In genomic region chr21:33197546-33197945, GRCh38 we compare ENCODE assay signal across 12 cellular contexts. TPM values are rescaled to one million over a fixed set of nuclear protein-coding genes. Genes with fewer than 3 reads are reported as not detected.
A peak's percentile ranks its signal among the peaks of the same experiment; 100 is the strongest.
DNase-seq lines count a peak whose midpoint lies in the region; ATAC-seq and TF ChIP-seq lines count a peak whose summit lies in the region.
"Had no signal": no experiment of that assay in that cellular context is flagged by ENCODE, and none has a peak within 500 bp of the region (broad histone marks: within the 10 kb centered on the region; RNA-seq: fewer than 3 reads in every experiment).

No MANE protein-coding gene starts in this region.

- peaks cover 1% of the 10 kb centered on the region for H3K27me3 Mint-ChIP-seq in glutamatergic neuron (ENCODE audit: unreplicated experiment)
- H3K27me3 Mint-ChIP-seq: activated T-helper 17 cell treated with anti-CD3 and anti-CD28 coated beads, Interleukin-2, amount 50 U/mL, for 72 hours had no signal

- H3K36me3 Mint-ChIP-seq in glutamatergic neuron (ENCODE audit: unreplicated experiment) = no peaks in the 10 kb centered on the region
- H3K36me3 Mint-ChIP-seq: CD4-positive, CD25-positive, alpha-beta regulatory T cell; immature natural killer cell had no signal

- no peak for TF ChIP-seq CTCF in glutamatergic neuron (IDR thresholded peaks at IDR 0.05; ENCODE audit: partially characterized antibody, unreplicated experiment)
- no peak for TF ChIP-seq CTCF in GM20000 (IDR thresholded peaks at IDR 0.05; ENCODE audit: extremely low read depth, missing control alignments)

- H3K4me3 Mint-ChIP-seq in glutamatergic neuron (ENCODE audit: unreplicated experiment) = peak overlapping the region; percentile 44
- H3K4me3 Mint-ChIP-seq: activated B cell treated with CpG ODN at 0.5 μM for 24 hours; activated T-helper 17 cell treated with anti-CD3 and anti-CD28 coated beads, Interleukin-2, amount 50 U/mL, for 72 hours; CD4-positive, CD25-positive, alpha-beta regulatory T cell; immature natural killer cell had no signal

- peak; percentile 79 for ATAC-seq in Right ventricle myocardium inferior
- no peak for ATAC-seq in GM21360 (IDR thresholded peaks at IDR 0.05; ENCODE audit: unreplicated experiment)

- H3K27ac Mint-ChIP-seq in glutamatergic neuron (ENCODE audit: unreplicated experiment) = no peak overlapping the region
- H3K27ac Mint-ChIP-seq: activated B cell treated with CpG ODN at 0.5 μM for 24 hours; activated T-helper 17 cell treated with anti-CD3 and anti-CD28 coated beads, Interleukin-2, amount 50 U/mL, for 72 hours; immature natural killer cell had no signal

- intact Hi-C loops in Right ventricle myocardium inferior (cut with DNase I) = loop anchor here (2.0 to 5.0 kb wide), 4 partner anchors 70 to 370 kb away; no protein-coding TSS in a partner anchor
- intact Hi-C loops in cardiac septum (cut with DNase I) = loop anchor here (2.0 to 10.0 kb wide), 4 partner anchors 165 to 363 kb away; no protein-coding TSS in a partner anchor

- H3K9me3 Mint-ChIP-seq in glutamatergic neuron (ENCODE audit: unreplicated experiment) = no peaks in the 10 kb centered on the region
- H3K9me3 Mint-ChIP-seq: activated B cell treated with CpG ODN at 0.5 μM for 24 hours; activated T-helper 17 cell treated with anti-CD3 and anti-CD28 coated beads, Interleukin-2, amount 50 U/mL, for 72 hours; CD4-positive, CD25-positive, alpha-beta regulatory T cell; immature natural killer cell had no signal

- DNase-seq in Right ventricle myocardium inferior (ENCODE audit: missing footprints) (no peak), cardiac septum (ENCODE audit: low spot score) (no peak), glutamatergic neuron (no peak), mucosa of gallbladder (ENCODE audit: low spot score) (peak; percentile 18), GM20000 (ENCODE audit: low spot score) (no peak)
- DNase-seq in effector CD8-positive, alpha-beta T cell (lab: John Stamatoyannopoulos, UW) = no peak
- no peak for DNase-seq in stimulated activated naive CD4-positive, alpha-beta T cell treated with Interleukin-2 at 50 U/mL for 16 hours (lab: John Stamatoyannopoulos, UW)

- H3K4me1 Mint-ChIP-seq in glutamatergic neuron (ENCODE audit: low read depth, unreplicated experiment) = peaks cover 32% of the 10 kb centered on the region

RNA-seq across cellular contexts. Expression of gene IFNAR2, which starts 32.2 kb away (rescaled TPM):
- total RNA-seq in Right ventricle myocardium inferior = 10.4 TPM
- total RNA-seq in cardiac septum = 14.4 TPM
- 6.9 TPM for total RNA-seq in glutamatergic neuron (ENCODE audit: unreplicated experiment)
- total RNA-seq in mucosa of gallbladder = 31.5 TPM
